ENCODE assay signal across 1 cellular context in the genomic region with DNA sequence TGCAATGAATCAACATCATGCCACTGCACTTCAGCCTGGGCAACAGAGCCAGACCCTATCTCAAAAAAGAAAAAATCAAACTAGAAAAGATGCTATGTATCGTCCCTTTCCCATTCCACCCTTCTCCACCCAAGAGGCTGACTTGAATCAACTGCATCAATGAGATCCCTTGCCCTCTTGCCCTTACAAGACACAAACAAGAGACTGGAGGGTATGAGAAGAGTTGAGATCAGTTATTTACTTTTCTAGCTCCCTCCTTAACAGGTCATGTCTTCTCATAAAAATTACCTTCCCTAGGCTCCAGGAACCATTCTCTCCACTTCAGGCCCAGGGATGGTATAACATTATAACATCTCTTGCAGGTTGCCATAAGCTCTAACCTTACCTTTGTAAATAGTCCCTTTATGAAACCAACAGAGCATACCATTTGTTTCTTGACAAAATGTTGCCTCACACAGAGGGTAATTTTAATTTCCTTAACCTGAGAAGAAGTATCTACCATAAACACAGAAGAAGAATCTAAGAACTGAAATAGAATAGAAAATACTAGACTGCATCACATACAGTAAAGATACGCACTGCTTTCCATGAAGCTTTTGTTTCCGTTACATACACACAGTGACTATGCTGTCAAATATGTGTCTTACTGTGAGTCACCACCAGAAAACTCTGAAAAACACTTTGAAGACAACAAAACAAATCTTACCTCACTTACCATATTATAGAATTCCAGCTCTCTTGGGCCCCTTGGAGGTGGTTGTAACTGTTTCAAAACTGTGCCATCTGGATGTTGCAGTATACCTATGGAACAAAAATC.
TF ChIP-seq lines count a peak whose summit lies in the region.

No MANE protein-coding gene starts in this region.

TF ChIP-seq in endothelial cell of umbilical vein, 7 proteins besides CTCF, POLR2A, EP300 and RAD21:
- peak; percentile 92 for TF ChIP-seq FOS (IDR thresholded peaks at IDR 0.05; ENCODE audit: borderline replicate concordance, insufficient read depth, low read length)
- peak; percentile 99 for TF ChIP-seq JUN (IDR thresholded peaks at IDR 0.05; ENCODE audit: borderline replicate concordance, insufficient read depth, insufficient read length, low read depth)
- no peak for TF ChIP-seq GATA2 (IDR thresholded peaks at IDR 0.05; ENCODE audit: insufficient read depth, insufficient read length, low read depth, low read length)
